26 cellular contexts compared by ENCODE assay signal in genomic region chr2:33190393-33190937, GRCh38.
"Had no signal": no experiment of that assay in that cellular context is flagged by ENCODE, and none has a peak within 500 bp of the region (broad histone marks: within the 10 kb centered on the region; RNA-seq: fewer than 3 reads in every experiment).

No MANE protein-coding gene starts in this region.

- H3K27me3 Mint-ChIP-seq: activated naive CD4-positive, alpha-beta T cell treated with anti-CD3 and anti-CD28 coated beads, Interleukin-2, amount 50 U/mL, for 24 hours; activated T-cell treated with anti-CD3 and anti-CD28 coated beads, Interleukin-2, amount 50 U/mL, for 24 hours had no signal

- H3K4me2 ChIP-seq: neural progenitor cell had no signal

- H3K4me3 Mint-ChIP-seq: activated CD4-positive, alpha-beta memory T cell treated with anti-CD3 and anti-CD28 coated beads for 36 hours; activated CD4-positive, alpha-beta T cell treated with anti-CD3 and anti-CD28 coated beads, Interleukin-2, amount 10 ng/mL, durations not matched to agents 24 days and 14 days; activated naive CD4-positive, alpha-beta T cell treated with anti-CD3 and anti-CD28 coated beads, Interleukin-2, amount 50 U/mL, for 24 hours; activated naive CD8-positive, alpha-beta T cell treated with anti-CD3 and anti-CD28 coated beads, Interleukin-2, amount 50 U/mL, for 24 hours; activated T-cell treated with anti-CD3 and anti-CD28 coated beads, Interleukin-2, amount 50 U/mL, for 24 hours; naive thymus-derived CD4-positive, alpha-beta T cell; neural progenitor cell had no signal

- H3K4me3 ChIP-seq: body of pancreas, gastrocnemius medialis, neural progenitor cell, spleen, upper lobe of left lung, vagina had no signal

- H3K27ac ChIP-seq: body of pancreas, epithelial cell of prostate, gastrocnemius medialis, neural progenitor cell, parathyroid adenoma, spleen, upper lobe of left lung, vagina had no signal

- ATAC-seq: activated CD4-positive, CD25-positive, alpha-beta regulatory T cell treated with anti-CD3 and anti-CD28 coated beads, Interleukin-2, amount 50 U/mL, for 24 hours; activated naive CD8-positive, alpha-beta T cell treated with anti-CD3 and anti-CD28 coated beads, Interleukin-2, amount 50 U/mL, for 24 hours; body of pancreas; gastrocnemius medialis; naive thymus-derived CD4-positive, alpha-beta T cell; right cardiac atrium had no signal

- H3K9ac ChIP-seq: neural progenitor cell, parathyroid adenoma had no signal

- H3K79me2 ChIP-seq: parathyroid adenoma had no signal

- DNase-seq: activated CD4-positive, alpha-beta memory T cell treated with anti-CD3 and anti-CD28 coated beads for 36 hours; activated CD4-positive, alpha-beta T cell treated with anti-CD3 and anti-CD28 coated beads, Interleukin-2, amount 10 ng/mL, durations not matched to agents 24 days and 14 days; activated CD8-positive, alpha-beta memory T cell treated with anti-CD3 and anti-CD28 coated beads, Interleukin-2, amount 50 U/mL, for 48 hours; activated gamma-delta T cell treated with Interleukin-2 at 50 U/mL for 16 hours; activated naive CD8-positive, alpha-beta T cell treated with anti-CD3 and anti-CD28 coated beads, Interleukin-2, amount 50 U/mL, for 24 hours; activated T-cell treated with anti-CD3 and anti-CD28 coated beads, Interleukin-2, amount 50 U/mL, for 24 hours; anterior cingulate cortex; body of pancreas; caudate nucleus; gastrocnemius medialis; glutamatergic neuron; mammary epithelial cell; midbrain; naive thymus-derived CD4-positive, alpha-beta T cell; occipital lobe; right cardiac atrium; spleen; stimulated activated CD4-positive, alpha-beta T cell treated with anti-CD3 and anti-CD28 coated beads, Interleukin-2, amount 100 ng/mL, for 48 hours; stimulated activated naive CD4-positive, alpha-beta T cell treated with Interleukin-2 at 50 U/mL for 16 hours; upper lobe of left lung had no signal

- H3K36me3 Mint-ChIP-seq: activated CD4-positive, alpha-beta memory T cell treated with anti-CD3 and anti-CD28 coated beads for 36 hours; activated naive CD4-positive, alpha-beta T cell treated with anti-CD3 and anti-CD28 coated beads, Interleukin-2, amount 50 U/mL, for 24 hours; naive thymus-derived CD4-positive, alpha-beta T cell had no signal

- H3K9me3 Mint-ChIP-seq: activated CD4-positive, alpha-beta memory T cell treated with anti-CD3 and anti-CD28 coated beads for 36 hours; activated CD4-positive, alpha-beta T cell treated with anti-CD3 and anti-CD28 coated beads, Interleukin-2, amount 10 ng/mL, durations not matched to agents 24 days and 14 days; activated naive CD4-positive, alpha-beta T cell treated with anti-CD3 and anti-CD28 coated beads, Interleukin-2, amount 50 U/mL, for 24 hours; activated naive CD8-positive, alpha-beta T cell treated with anti-CD3 and anti-CD28 coated beads, Interleukin-2, amount 50 U/mL, for 24 hours; activated T-cell treated with anti-CD3 and anti-CD28 coated beads, Interleukin-2, amount 50 U/mL, for 24 hours; neural progenitor cell had no signal

- H3K27me3 ChIP-seq: body of pancreas, gastrocnemius medialis, neural progenitor cell, spleen, upper lobe of left lung, vagina had no signal

- H3K36me3 ChIP-seq: neural progenitor cell, spleen had no signal

- H3K27ac Mint-ChIP-seq: activated CD4-positive, alpha-beta memory T cell treated with anti-CD3 and anti-CD28 coated beads for 36 hours; activated CD4-positive, alpha-beta T cell treated with anti-CD3 and anti-CD28 coated beads, Interleukin-2, amount 10 ng/mL, durations not matched to agents 24 days and 14 days; activated naive CD4-positive, alpha-beta T cell treated with anti-CD3 and anti-CD28 coated beads, Interleukin-2, amount 50 U/mL, for 24 hours; activated naive CD8-positive, alpha-beta T cell treated with anti-CD3 and anti-CD28 coated beads, Interleukin-2, amount 50 U/mL, for 24 hours; activated T-cell treated with anti-CD3 and anti-CD28 coated beads, Interleukin-2, amount 50 U/mL, for 24 hours; naive thymus-derived CD4-positive, alpha-beta T cell; neural progenitor cell had no signal

- H3K4me1 ChIP-seq: body of pancreas, gastrocnemius medialis, neural progenitor cell, parathyroid adenoma, spleen, upper lobe of left lung had no signal

- H2AFZ ChIP-seq: neural progenitor cell, parathyroid adenoma had no signal

- H3K9me3 ChIP-seq: body of pancreas, gastrocnemius medialis, spleen, upper lobe of left lung, vagina had no signal

- H3K4me1 Mint-ChIP-seq: activated CD4-positive, alpha-beta T cell treated with anti-CD3 and anti-CD28 coated beads, Interleukin-2, amount 10 ng/mL, durations not matched to agents 24 days and 14 days; activated naive CD4-positive, alpha-beta T cell treated with anti-CD3 and anti-CD28 coated beads, Interleukin-2, amount 50 U/mL, for 24 hours; activated naive CD8-positive, alpha-beta T cell treated with anti-CD3 and anti-CD28 coated beads, Interleukin-2, amount 50 U/mL, for 24 hours had no signal
